In the genomic region with DNA sequence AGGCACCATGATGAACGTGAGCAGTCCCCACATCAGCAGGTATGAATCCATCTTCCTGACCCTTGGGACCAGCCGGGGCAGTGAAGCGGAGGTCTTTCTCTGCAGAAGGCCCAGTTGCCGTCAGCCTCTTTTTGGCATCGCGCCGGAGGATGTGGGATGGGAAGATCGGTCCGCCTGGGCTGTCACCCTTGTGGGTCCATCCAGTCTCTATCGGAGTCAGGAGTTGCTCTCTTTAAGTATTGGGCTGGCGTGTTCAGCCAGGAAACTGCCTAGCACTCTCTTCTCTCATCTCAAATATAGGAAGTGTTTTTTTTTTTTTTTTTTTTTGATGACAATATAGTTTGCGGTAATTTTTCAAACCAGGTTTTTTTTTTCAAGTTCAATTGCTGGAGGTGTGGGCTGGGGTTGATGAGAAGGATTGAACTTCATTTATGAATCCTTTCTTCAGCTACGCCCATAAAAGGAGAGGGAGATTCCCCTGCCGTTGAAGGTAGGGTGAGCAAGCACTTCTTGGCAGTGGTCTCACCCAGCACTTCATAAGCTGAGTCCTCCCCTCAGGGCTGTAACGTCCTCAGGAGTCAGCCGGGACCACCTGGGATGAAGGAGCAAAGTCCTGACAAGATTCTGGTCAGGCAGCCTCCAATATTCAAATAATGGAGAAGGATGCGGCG, we compare ENCODE assay signal across 10 cellular contexts. TPM values are rescaled to one million over a fixed set of nuclear protein-coding genes. Genes with fewer than 3 reads are reported as not detected.
DNase-seq lines count a peak whose midpoint lies in the region; ATAC-seq and TF ChIP-seq lines count a peak whose summit lies in the region.
"Had no signal": no experiment of that assay in that cellular context is flagged by ENCODE, and none has a peak within 500 bp of the region (broad histone marks: within the 10 kb centered on the region; RNA-seq: fewer than 3 reads in every experiment).

A gene (minus strand): TSS at position 267 of the 671 bp plus-strand sequence. CDS start 216 bp downstream, at position 51.

- no peak within 1 kb of the TSS for H3K9ac ChIP-seq in endodermal cell (ENCODE audit: extremely low read depth, low read length, poor library complexity, severe bottlenecking)

- H3K4me3 Mint-ChIP-seq in endodermal cell, result no peak within 1 kb of the TSS

- no peaks in the 10 kb centered on the region for H3K36me3 ChIP-seq in endodermal cell (ENCODE audit: control insufficient read depth, insufficient read depth, low read length)
- H3K36me3 ChIP-seq in prostate gland, result no peaks in the 10 kb centered on the region

- 92 to 93% methylated on average over 11 to 18 of the region's 18 CpGs for WGBS in endodermal cell (ENCODE audit: insufficient coverage in 1 of 2, insufficient read length in 1 of 2), 2 experiments
- 70% methylated on average over 18 of the region's 18 CpGs for WGBS in prostate gland

- no peak for TF ChIP-seq POLR2A in prostate gland (IDR thresholded peaks at IDR 0.05)

- H3K27ac ChIP-seq in endodermal cell (ENCODE audit: low read depth, low read length) (no peak within 1 kb of the TSS), prostate gland (no peak within 1 kb of the TSS)

- H3K27ac Mint-ChIP-seq in endodermal cell, result no peak within 1 kb of the TSS

- no peaks in the 10 kb centered on the region for H3K36me3 Mint-ChIP-seq in endodermal cell (ENCODE audit: low read depth)

- no peaks in the 10 kb centered on the region for H3K4me1 Mint-ChIP-seq in endodermal cell

- peaks cover 20% of the 10 kb centered on the region for H3K27me3 ChIP-seq in endodermal cell (ENCODE audit: control insufficient read depth, insufficient read depth, low read length, poor library complexity, severe bottlenecking)
- H3K27me3 ChIP-seq in prostate gland (replicated peaks; ENCODE audit: insufficient read depth), result no peaks in the 10 kb centered on the region

- intact Hi-C loops in prostate gland (cut with DNase I), result no loop called here

- ATAC-seq in GM21528 (IDR thresholded peaks at IDR 0.05; ENCODE audit: low FRiP score, unreplicated experiment), result peak; percentile 53
- ATAC-seq in GM19351 (IDR thresholded peaks at IDR 0.05; ENCODE audit: unreplicated experiment), result no peak

- TF ChIP-seq CTCF in endodermal cell (conservative IDR thresholded peaks at IDR 0.05) (no peak), prostate gland (IDR thresholded peaks at IDR 0.05) (no peak)

- H3K27me3 Mint-ChIP-seq in endodermal cell (ENCODE audit: insufficient read depth), result peaks cover 5% of the 10 kb centered on the region

- no peak within 1 kb of the TSS for H3K4me3 ChIP-seq in endodermal cell (ENCODE audit: low read length)
- no peak within 1 kb of the TSS for H3K4me3 ChIP-seq in prostate gland

- H3K9me3 ChIP-seq in endodermal cell (ENCODE audit: control insufficient read depth, low read length) (no peaks in the 10 kb centered on the region), prostate gland (no peaks in the 10 kb centered on the region)

- peak; percentile 81 to 85 for DNase-seq in activated CD4-positive, alpha-beta T cell treated with anti-CD3 and anti-CD28 coated beads, Interleukin-2, amount 50 U/mL, for 48 hours
- peak; percentile 43 for DNase-seq in endodermal cell
- DNase-seq in stimulated activated CD8-positive, alpha-beta memory T cell treated with anti-CD3 and anti-CD28 coated beads, Interleukin-15, amount 100 ng/mL, for 4 hours (ENCODE audit: low read depth in 2 of 2), result peak; percentile 44 to 59
- DNase-seq in HUDEP-2 (lab: John Stamatoyannopoulos, UW; ENCODE audit: unreplicated experiment in 76 of 76), result no peak
- no peak for DNase-seq in NCI-H748 (lab: John Stamatoyannopoulos, UW; ENCODE audit: unreplicated experiment)
- DNase-seq in prostate gland (ENCODE audit: low spot score), result no peak
- DNase-seq: NCI-H2107 had no signal

- H3K9me3 Mint-ChIP-seq in endodermal cell, result no peaks in the 10 kb centered on the region

- H3K4me1 ChIP-seq in endodermal cell (ENCODE audit: control insufficient read depth, insufficient read depth, low read length) (no peaks in the 10 kb centered on the region), prostate gland (replicated peaks) (no peaks in the 10 kb centered on the region)

RNA-seq across cellular contexts. Expression of the gene that starts here (rescaled TPM):
- total RNA-seq in endodermal cell (not detected), prostate gland (1 to 10 TPM in 1 of 2 donors, not detected in 1; 1.9 TPM)
- polyA plus RNA-seq in endodermal cell (2013, experiment 1 of 2), result not detected
- polyA plus RNA-seq in endodermal cell (2013, experiment 2 of 2), result not detected
- total RNA-seq: fibroblast of villous mesenchyme had no signal

Comparison
In these comparisons a context has a peak if more than half of its experiments do, and no peak if none do; other contexts are left out.
1. Peak in DNase-seq in endodermal cell; RNA of the gene not detected or under 1 TPM.
2. DNase-seq: peak in activated CD4-positive, alpha-beta T cell treated with anti-CD3 and anti-CD28 coated beads, Interleukin-2, amount 50 U/mL, for 48 hours (2 of 2) and stimulated activated CD8-positive, alpha-beta memory T cell treated with anti-CD3 and anti-CD28 coated beads, Interleukin-15, amount 100 ng/mL, for 4 hours (2 of 2); none in HUDEP-2 (0 of 76), NCI-H748 (single experiment) and prostate gland (single experiment).